Comparison of ENCODE assay signal across 8 cellular contexts in the genomic region with DNA sequence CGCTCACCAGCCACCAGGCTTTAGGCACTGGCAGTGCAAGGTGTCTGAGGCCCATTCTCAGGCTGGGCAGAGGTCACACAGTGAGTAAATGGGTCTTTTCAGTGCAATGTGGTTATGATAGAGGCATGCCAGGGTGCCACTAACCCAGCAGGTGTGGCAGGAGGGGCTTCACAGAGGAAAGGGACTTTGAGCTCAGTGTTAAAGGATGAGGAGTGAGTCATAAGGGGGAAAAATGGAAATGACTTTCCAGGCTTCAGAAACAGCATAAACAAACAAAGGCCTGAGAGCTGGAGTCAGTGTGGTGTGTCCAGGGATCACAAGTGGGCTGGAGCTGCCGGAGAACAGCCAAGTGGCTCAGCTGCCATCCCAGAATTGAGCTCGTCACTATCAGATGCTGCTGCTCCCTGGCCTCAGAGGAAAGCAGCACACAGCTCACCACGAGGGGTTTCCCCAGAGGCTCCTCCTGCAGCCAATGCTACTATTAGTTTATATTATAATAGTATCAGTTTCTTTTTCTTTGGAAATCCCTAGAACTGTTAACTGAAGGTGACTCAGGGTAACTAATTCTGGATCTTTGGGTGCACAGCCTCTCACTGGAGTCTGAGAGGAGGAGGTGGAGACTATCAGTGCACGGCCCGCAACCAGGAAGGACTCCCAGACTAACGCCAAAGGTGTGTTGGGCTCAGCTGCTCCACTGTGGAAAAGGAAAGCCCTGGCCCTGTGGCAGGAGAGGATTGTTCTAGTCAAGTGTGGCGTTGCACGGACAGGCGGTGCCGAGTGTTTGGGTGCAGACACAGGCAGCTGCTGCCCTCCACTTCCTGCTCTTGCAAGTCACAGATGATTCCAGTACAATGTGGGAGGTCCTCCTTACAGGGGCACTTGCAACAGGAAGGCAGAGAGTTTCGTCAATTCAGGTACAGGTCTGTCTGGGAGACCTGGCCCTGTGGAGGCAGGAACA. TPM values are rescaled to one million over a fixed set of nuclear protein-coding genes. Genes with fewer than 3 reads are reported as not detected.
A peak's percentile ranks its signal among the peaks of the same experiment; 100 is the strongest.
DNase-seq lines count a peak whose midpoint lies in the region; ATAC-seq and TF ChIP-seq lines count a peak whose summit lies in the region.

No MANE protein-coding gene starts in this region.

- peak; percentile 75 for ATAC-seq in GM18873 (IDR thresholded peaks at IDR 0.05; ENCODE audit: low FRiP score, unreplicated experiment)
- ATAC-seq in HG03103 (IDR thresholded peaks at IDR 0.05; ENCODE audit: low read depth, unreplicated experiment), result peak; percentile 77
- peak; percentile 88 for ATAC-seq in left colon

- intact Hi-C loops in left colon (cut with DNase I, micrococcal nuclease), result no loop called here

- H3K4me3 ChIP-seq in astrocyte of the spinal cord (ENCODE audit: low read depth, low read length), result no peak overlapping the region

- in situ Hi-C loops in astrocyte of the spinal cord (cut with HindIII; ENCODE audit: low sequenced_read_pairs), result no loop called here

- DNase-seq in A172 (ENCODE audit: low spot score) (peak; percentile 72), T follicular helper cell (ENCODE audit: low read depth) (peak; percentile 21), astrocyte of the spinal cord (ENCODE audit: low read depth, low spot score) (peak; percentile 74), left colon (peak; percentile 50 to 68), KG1 (lab: John Stamatoyannopoulos, UW) (no peak)
- DNase-seq in stimulated activated CD4-positive, alpha-beta T cell treated with anti-CD3 and anti-CD28 coated beads, Interleukin-4, amount 100 ng/mL, for 1 hour, result peak; percentile 71

- no peak for TF ChIP-seq CTCF in astrocyte of the spinal cord (IDR thresholded peaks at IDR 0.05; ENCODE audit: low read depth, low read length)

RNA-seq across cellular contexts. Expression of a gene that starts 39.5 kb away (rescaled TPM):
- total RNA-seq in A172 (2014; rRNA removed; shearing (Covaris generic)), result 3.1 and 6.1 TPM in 2 replicates
- total RNA-seq in left colon, result 10 to 100 TPM; 15.2 to 15.3 TPM
